ENCODE assay signal across 9 cellular contexts in the genomic region with DNA sequence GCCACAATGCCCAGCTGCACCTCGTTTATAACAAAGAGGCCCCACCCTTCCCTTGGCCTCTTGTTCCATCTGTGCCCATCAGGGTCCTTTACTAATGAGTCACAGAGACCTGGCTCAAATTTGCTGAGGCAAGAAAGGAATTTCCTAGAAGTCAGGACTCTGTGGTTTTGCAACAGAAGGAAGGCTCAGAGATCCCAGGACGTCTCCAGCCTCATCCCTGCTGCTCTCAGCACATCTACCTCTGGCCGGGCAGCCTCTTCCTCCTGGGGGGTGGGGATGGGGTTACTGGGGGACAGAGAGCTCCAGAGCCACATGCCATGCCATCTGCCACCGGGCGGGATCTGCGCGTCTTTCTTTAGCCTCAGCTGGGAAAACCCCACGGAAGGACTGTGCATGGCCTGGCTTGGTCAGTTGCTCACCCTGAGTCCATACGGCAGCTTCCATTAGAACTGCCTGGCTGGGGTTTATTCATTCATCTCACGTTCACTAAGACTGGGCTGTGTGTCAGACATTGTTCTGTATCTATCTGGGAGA. TPM values are rescaled to one million over a fixed set of nuclear protein-coding genes. Genes with fewer than 3 reads are reported as not detected.
DNase-seq lines count a peak whose midpoint lies in the region; ATAC-seq and TF ChIP-seq lines count a peak whose summit lies in the region.
"Had no signal": no experiment of that assay in that cellular context is flagged by ENCODE, and none has a peak within 500 bp of the region (broad histone marks: within the 10 kb centered on the region; RNA-seq: fewer than 3 reads in every experiment).

No MANE protein-coding gene starts in this region.

- DNase-seq in GM04503 (ENCODE audit: low read depth) (peak; percentile 92), SJSA1 (ENCODE audit: low read depth in 1 of 2, low spot score in 2 of 2) (peak; percentile 81 to 84), fibroblast of villous mesenchyme (ENCODE audit: low read depth) (peak; percentile 78), gastrocnemius medialis (no peak), tibial nerve (ENCODE audit: low spot score in 2 of 2) (no peak)
- DNase-seq in activated CD8-positive, alpha-beta memory T cell treated with anti-CD3 and anti-CD28 coated beads, Interleukin-2, amount 50 U/mL, for 4 hours = no peak

- H3K4me1 ChIP-seq in SJSA1 (replicated peaks) (peaks cover 19% of the 10 kb centered on the region), gastrocnemius medialis (no peaks in the 10 kb centered on the region), tibial nerve (no peaks in the 10 kb centered on the region)

- H3K36me3 ChIP-seq in SJSA1 = no peaks in the 10 kb centered on the region
- H3K36me3 ChIP-seq in gastrocnemius medialis = no peaks in the 10 kb centered on the region
- no peaks in the 10 kb centered on the region for H3K36me3 ChIP-seq in tibial nerve

- H3K4me3 ChIP-seq in SJSA1 (no peak overlapping the region), fibroblast of villous mesenchyme (ENCODE audit: low read depth, low read length) (no peak overlapping the region), gastrocnemius medialis (no peak overlapping the region), tibial nerve (no peak overlapping the region)

- TF ChIP-seq EP300 in tibial nerve (IDR thresholded peaks at IDR 0.05) = no peak

- H3K27me3 ChIP-seq in SJSA1 (replicated peaks) (0 out of 2 replicates have a peak, but pooled peaks cover 3% of the 10 kb centered on the region), gastrocnemius medialis (peaks cover 0 to 6% (median 6%) of the 10 kb centered on the region in 3 donors), tibial nerve (peaks cover 0 to 46% of the 10 kb centered on the region in 2 donors)

- ATAC-seq in gastrocnemius medialis (peak; percentile 39 to 41), GM18909 (IDR thresholded peaks at IDR 0.05; ENCODE audit: poor library complexity, unreplicated experiment) (no peak), GM19455 (IDR thresholded peaks at IDR 0.05; ENCODE audit: unreplicated experiment) (no peak)

- intact Hi-C loops in gastrocnemius medialis (cut with DNase I; ENCODE audit: low total_unique reads) = no loop called here

- 23 to 39% methylated on average over 10 of the region's 10 CpGs for WGBS in tibial nerve, 2 donors

- TF ChIP-seq CTCF in fibroblast of villous mesenchyme (IDR thresholded peaks at IDR 0.05; ENCODE audit: insufficient read depth, low read depth, low read length) (no peak), gastrocnemius medialis (IDR thresholded peaks at IDR 0.05 in 4 of 5, conservative IDR thresholded peaks at IDR 0.05 in 1 of 5) (no peak), tibial nerve (IDR thresholded peaks at IDR 0.05) (no peak)

- in situ Hi-C loops in gastrocnemius medialis (cut with MboI; ENCODE audit: low sequenced_read_pairs in 4 of 4) = no loop called here

- H3K9me3 ChIP-seq in SJSA1 (replicated peaks) (no peaks in the 10 kb centered on the region), gastrocnemius medialis (no peaks in the 10 kb centered on the region), tibial nerve (no peaks in the 10 kb centered on the region)

- TF ChIP-seq POLR2A in gastrocnemius medialis (IDR thresholded peaks at IDR 0.05) (no peak), tibial nerve (IDR thresholded peaks at IDR 0.05) (no peak)

- peak overlapping the region; percentile 37; the same call in 1 of the 2 replicates for H3K27ac ChIP-seq in SJSA1
- H3K27ac ChIP-seq in gastrocnemius medialis = no peak overlapping the region
- no peak overlapping the region for H3K27ac ChIP-seq in tibial nerve

RNA-seq across cellular contexts. Expression of a gene that starts 41.9 kb away (rescaled TPM):
- total RNA-seq in SJSA1 (2014; rRNA removed; shearing (Covaris generic)) = 63.9 and 84.7 TPM in 2 replicates
- total RNA-seq in fibroblast of villous mesenchyme = 24.6 and 30.9 TPM in 2 replicates
- total RNA-seq in gastrocnemius medialis = 10 to 100 TPM; 25.4 to 46.4 (median 32.2) TPM
- total RNA-seq in tibial nerve = 10 to 100 TPM; 36.3 to 42.3 (median 39.5) TPM

RNA-seq across cellular contexts. Expression of a gene that starts 55.8 kb away (rescaled TPM):
- total RNA-seq in SJSA1 (2014; rRNA removed; shearing (Covaris generic)) = 1.8 and 3.2 TPM in 2 replicates
- total RNA-seq in fibroblast of villous mesenchyme (0.64 and 0.86 TPM in 2 replicates), gastrocnemius medialis (1 to 10 TPM in 3 of 4 donors, under 1 TPM in 1; 0.55 to 3.3 (median 1.3) TPM), tibial nerve (1 to 10 TPM in 1 of 4 donors, under 1 TPM in 1, not detected in 2; 0.66 to 2.5 TPM)
- total RNA-seq: activated CD8-positive, alpha-beta memory T cell treated with anti-CD3 and anti-CD28 coated beads for 36 hours had no signal

RNA-seq across cellular contexts. Expression of a gene that starts 58.3 kb away (rescaled TPM):
- not detected in 2 replicates for total RNA-seq in SJSA1 (2014; rRNA removed; shearing (Covaris generic))
- total RNA-seq in fibroblast of villous mesenchyme (0.86 and 1.6 TPM in 2 replicates), gastrocnemius medialis (1 to 10 TPM in 1 of 4 donors, under 1 TPM in 3; 0.12 to 1.0 (median 0.46) TPM), tibial nerve (1 to 10 TPM in 2 of 4 donors, under 1 TPM in 2; 0.21 to 2.4 (median 1.5) TPM)

Comparison
In these comparisons a context has a peak if more than half of its experiments do, and no peak if none do; other contexts are left out.
1. DNase-seq: peak in GM04503 (single experiment), SJSA1 (2 of 2) and fibroblast of villous mesenchyme (single experiment); none in gastrocnemius medialis (0 of 2), activated CD8-positive, alpha-beta memory T cell treated with anti-CD3 and anti-CD28 coated beads, Interleukin-2, amount 50 U/mL, for 4 hours (single experiment) and tibial nerve (0 of 2).
2. ATAC-seq: peak in gastrocnemius medialis (2 of 2); none in GM18909 (single experiment) and GM19455 (single experiment).